In the genomic region with DNA sequence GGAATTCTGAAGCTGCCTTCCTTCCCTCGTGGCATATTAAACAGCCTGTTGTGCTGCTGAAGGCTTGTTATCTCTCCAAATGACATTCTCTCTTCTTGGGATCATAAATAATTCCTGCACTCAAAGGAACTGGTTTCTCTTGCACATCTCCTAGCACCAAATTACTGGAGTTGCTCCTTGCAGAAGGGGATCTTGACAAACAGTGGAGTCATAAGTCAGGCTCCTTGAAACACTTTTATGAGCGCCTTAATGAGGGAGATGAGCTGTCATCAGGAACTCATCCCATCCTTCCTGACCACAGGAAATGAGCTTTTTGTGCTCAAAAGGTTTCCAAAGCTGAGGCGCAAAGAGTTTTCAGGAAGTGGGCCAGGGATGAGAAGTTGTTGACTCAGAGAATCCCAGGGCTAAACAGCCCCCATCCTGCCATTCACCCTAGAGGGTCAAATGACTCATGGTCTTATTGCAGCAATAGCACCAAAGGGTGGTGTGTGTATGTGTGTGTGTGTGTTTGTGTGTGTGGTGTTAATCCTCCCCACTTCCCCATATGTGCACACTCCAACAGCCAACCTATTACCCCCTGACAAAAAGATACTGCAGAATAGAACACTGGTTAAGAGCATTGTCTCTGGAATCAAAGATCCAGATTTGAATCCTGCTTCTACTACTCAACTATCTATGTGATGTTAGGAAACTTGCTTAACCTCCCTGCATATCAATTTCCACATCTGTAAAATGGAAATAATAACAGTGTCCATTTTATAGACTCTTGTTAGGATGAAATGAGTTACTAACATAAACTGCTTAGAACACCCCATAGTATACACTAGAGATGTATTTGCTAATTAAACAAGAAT, we compare ENCODE assay signal across 10 cellular contexts. TPM values are rescaled to one million over a fixed set of nuclear protein-coding genes. Genes with fewer than 3 reads are reported as not detected.
A peak's percentile ranks its signal among the peaks of the same experiment; 100 is the strongest.
DNase-seq lines count a peak whose midpoint lies in the region; ATAC-seq and TF ChIP-seq lines count a peak whose summit lies in the region.
"Had no signal": no experiment of that assay in that cellular context is flagged by ENCODE, and none has a peak within 500 bp of the region (broad histone marks: within the 10 kb centered on the region; RNA-seq: fewer than 3 reads in every experiment).

No MANE protein-coding gene starts in this region.

- no peak for ATAC-seq in GM21526 (IDR thresholded peaks at IDR 0.05; ENCODE audit: low FRiP score, unreplicated experiment)

- TF ChIP-seq POLR2A in suprapubic skin (IDR thresholded peaks at IDR 0.05), result no peak

- H3K9me3 ChIP-seq in suprapubic skin, result no peaks in the 10 kb centered on the region

- no peak overlapping the region for H3K4me3 ChIP-seq in suprapubic skin

- no peaks in the 10 kb centered on the region for H3K27me3 ChIP-seq in suprapubic skin

- peak overlapping the region; percentile 55 for H3K27ac ChIP-seq in suprapubic skin
- H3K27ac ChIP-seq: 22Rv1, KMS-11 had no signal

- 19% methylated on average over 3 of the region's 3 CpGs for WGBS in suprapubic skin

- no peak for TF ChIP-seq CTCF in suprapubic skin (IDR thresholded peaks at IDR 0.05)
- TF ChIP-seq CTCF in GM20000 (IDR thresholded peaks at IDR 0.05; ENCODE audit: extremely low read depth, missing control alignments), result no peak

- H3K36me3 ChIP-seq in suprapubic skin, result no peaks in the 10 kb centered on the region

- TF ChIP-seq EP300 in suprapubic skin (IDR thresholded peaks at IDR 0.05), result no peak

- H3K4me1 ChIP-seq in suprapubic skin, result peaks cover 26% of the 10 kb centered on the region

- peak; percentile 29 for DNase-seq in DMS153 (lab: John Stamatoyannopoulos, UW)
- no peak for DNase-seq in DMS153 treated with DMSO at 0.1 percent for 48 hours (lab: John Stamatoyannopoulos, UW; ENCODE audit: unreplicated experiment)
- peak; percentile 96 for DNase-seq in SW480 (ENCODE audit: low spot score)
- DNase-seq in hepatic stellate cell (ENCODE audit: low spot score), result peak; percentile 74
- DNase-seq in suprapubic skin (ENCODE audit: low spot score in 2 of 2), result peak in 1 of 2 donors; percentile 84
- DNase-seq in GM20000 (ENCODE audit: low spot score), result no peak
- DNase-seq in stimulated activated CD8-positive, alpha-beta memory T cell treated with anti-CD3 and anti-CD28 coated beads, Interleukin-4, amount 100 ng/mL, for 48 hours, result no peak

RNA-seq across cellular contexts. Expression of gene PHC2, which starts 2.8 kb away (rescaled TPM):
- 10 to 100 TPM; 77.8 to 81.3 (median 79.5) TPM for total RNA-seq in suprapubic skin

RNA-seq across cellular contexts. Expression of gene ZSCAN20, which starts 38.7 kb away (rescaled TPM):
- 1 to 10 TPM; 1.4 to 7.0 (median 3.2) TPM for total RNA-seq in suprapubic skin

Comparison
In these comparisons a context has a peak if more than half of its experiments do, and no peak if none do; other contexts are left out.
1. DNase-seq: peak in DMS153 (single experiment), SW480 (single experiment) and hepatic stellate cell (single experiment); none in DMS153 treated with DMSO at 0.1 percent for 48 hours (single experiment), GM20000 (single experiment) and stimulated activated CD8-positive, alpha-beta memory T cell treated with anti-CD3 and anti-CD28 coated beads, Interleukin-4, amount 100 ng/mL, for 48 hours (single experiment).